In genomic region chr7:111238891-111239290, GRCh38 we compare ENCODE assay signal across 1 cellular context.
TF ChIP-seq lines count a peak whose summit lies in the region.

No MANE protein-coding gene starts in this region.

TF ChIP-seq in SK-N-SH treated with all-trans-retinoic acid at 6 μM for 48 hours, 23 proteins besides CTCF, POLR2A, EP300 and RAD21 (continued from another document):
- no peak for TF ChIP-seq PATZ1 (CRISPR knock-in tag; IDR thresholded peaks at IDR 0.05; ENCODE audit: borderline replicate concordance)
- no peak for TF ChIP-seq TOX (CRISPR knock-in tag; IDR thresholded peaks at IDR 0.05; ENCODE audit: borderline replicate concordance)
- no peak for TF ChIP-seq BACH2 (CRISPR knock-in tag; IDR thresholded peaks at IDR 0.05; ENCODE audit: borderline replicate concordance)
- TF ChIP-seq CSDC2 (CRISPR knock-in tag; IDR thresholded peaks at IDR 0.05) = no peak
- no peak for TF ChIP-seq ZFP30 (CRISPR knock-in tag; IDR thresholded peaks at IDR 0.05)
- no peak for TF ChIP-seq ESRRG (CRISPR knock-in tag; IDR thresholded peaks at IDR 0.05)
- no peak for TF ChIP-seq ZFP3 (CRISPR knock-in tag; IDR thresholded peaks at IDR 0.05)
- no peak for TF ChIP-seq RARB (CRISPR knock-in tag; IDR thresholded peaks at IDR 0.05)
